Comparison of ENCODE assay signal across 26 cellular contexts in genomic region chr22:20604092-20604747, GRCh38.
"Had no signal": no experiment of that assay in that cellular context is flagged by ENCODE, and none has a peak within 500 bp of the region (broad histone marks: within the 10 kb centered on the region; RNA-seq: fewer than 3 reads in every experiment).

No MANE protein-coding gene starts in this region.

- FAIRE-seq: keratinocyte had no signal

- H3K4me1 ChIP-seq: left lung, right atrium auricular region, testis, transverse colon had no signal

- H3K27ac Mint-ChIP-seq: memory B cell; natural killer cell treated with Interleukin-12 subunit alpha and Interleukin-12 subunit beta and Interleukin-15 and Interleukin-18, amount 100 ng/mL, for 72 hours; progenitor cell of endocrine pancreas; stimulated activated memory B cell treated with anti-CD40 and anti-IgM and Interleukin-4, amounts not matched to agents 10 μg/mL and 1 μg/mL and 100 μg/mL, for 72 hours had no signal

- H3K27me3 Mint-ChIP-seq: naive thymus-derived CD4-positive, alpha-beta T cell; natural killer cell treated with Interleukin-12 subunit alpha and Interleukin-12 subunit beta and Interleukin-15 and Interleukin-18, amount 100 ng/mL, for 72 hours; stimulated activated naive CD8-positive, alpha-beta T cell treated with anti-CD3 and anti-CD28 coated beads, Interleukin-15, amount 100 ng/mL, for 72 hours had no signal

- H3K36me3 Mint-ChIP-seq: memory B cell; naive thymus-derived CD4-positive, alpha-beta T cell; natural killer cell treated with Interleukin-12 subunit alpha and Interleukin-12 subunit beta and Interleukin-15 and Interleukin-18, amount 100 ng/mL, for 72 hours; stimulated activated memory B cell treated with anti-CD40 and anti-IgM and Interleukin-4, amounts not matched to agents 10 μg/mL and 1 μg/mL and 100 μg/mL, for 72 hours had no signal

- H3K27ac ChIP-seq: left lung, ovary, right atrium auricular region, right lobe of liver, testis, thyroid gland, transverse colon, upper lobe of left lung had no signal

- H3K4me3 Mint-ChIP-seq: memory B cell; natural killer cell treated with Interleukin-12 subunit alpha and Interleukin-12 subunit beta and Interleukin-15 and Interleukin-18, amount 100 ng/mL, for 72 hours; stimulated activated memory B cell treated with anti-CD40 and anti-IgM and Interleukin-4, amounts not matched to agents 10 μg/mL and 1 μg/mL and 100 μg/mL, for 72 hours; stimulated activated naive CD8-positive, alpha-beta T cell treated with anti-CD3 and anti-CD28 coated beads, Interleukin-15, amount 100 ng/mL, for 72 hours had no signal

- DNase-seq: hippocampal formation; left colon; midbrain; mucosa of descending colon; naive thymus-derived CD4-positive, alpha-beta T cell; nucleus accumbens; ovary; right lobe of liver; stimulated activated CD4-positive, alpha-beta T cell treated with anti-CD3 and anti-CD28 coated beads, Interleukin-1b, Interleukin-23, amount 100 ng/mL, for 48 hours; stimulated activated CD4-positive, alpha-beta T cell treated with anti-CD3 and anti-CD28 coated beads, Interleukin-2, amount 100 ng/mL, for 48 hours; stimulated activated CD4-positive, alpha-beta T cell treated with anti-CD3 and anti-CD28 coated beads, Interleukin-4, amount 100 ng/mL, for 4 hours; stimulated activated CD8-positive, alpha-beta memory T cell treated with anti-CD3 and anti-CD28 coated beads, Interleukin-4, amount 100 ng/mL, for 48 hours; stimulated activated naive CD4-positive, alpha-beta T cell treated with Interleukin-2 at 50 U/mL for 16 hours; stimulated activated naive CD8-positive, alpha-beta T cell treated with anti-CD3 and anti-CD28 coated beads, Interleukin-15, amount 100 ng/mL, for 72 hours; testis; thyroid gland; transverse colon; upper lobe of left lung had no signal

- H3K27me3 ChIP-seq: left lung, ovary, right atrium auricular region, right lobe of liver, testis, thyroid gland, transverse colon, upper lobe of left lung had no signal

- H3K9me3 Mint-ChIP-seq: memory B cell; naive thymus-derived CD4-positive, alpha-beta T cell; natural killer cell treated with Interleukin-12 subunit alpha and Interleukin-12 subunit beta and Interleukin-15 and Interleukin-18, amount 100 ng/mL, for 72 hours; stimulated activated memory B cell treated with anti-CD40 and anti-IgM and Interleukin-4, amounts not matched to agents 10 μg/mL and 1 μg/mL and 100 μg/mL, for 72 hours; stimulated activated naive CD8-positive, alpha-beta T cell treated with anti-CD3 and anti-CD28 coated beads, Interleukin-15, amount 100 ng/mL, for 72 hours had no signal

- H3K9me3 ChIP-seq: left lung, mucosa of descending colon, ovary, right atrium auricular region, right lobe of liver, testis, thyroid gland, transverse colon, upper lobe of left lung had no signal

- H3K4me3 ChIP-seq: left lung, mucosa of descending colon, ovary, right atrium auricular region, right lobe of liver, smooth muscle cell, testis, thyroid gland, transverse colon, upper lobe of left lung had no signal

- ATAC-seq: left colon; left lung; mucosa of descending colon; naive thymus-derived CD4-positive, alpha-beta T cell; natural killer cell treated with Interleukin-12 subunit alpha and Interleukin-12 subunit beta and Interleukin-15 and Interleukin-18, amount 100 ng/mL, for 72 hours; right lobe of liver; stimulated activated memory B cell treated with anti-CD40 and anti-IgM and Interleukin-4, amounts not matched to agents 10 μg/mL and 1 μg/mL and 100 μg/mL, for 72 hours; stimulated activated naive CD8-positive, alpha-beta T cell treated with anti-CD3 and anti-CD28 coated beads, Interleukin-15, amount 100 ng/mL, for 72 hours had no signal

- H3K36me3 ChIP-seq: left lung, ovary, right atrium auricular region, right lobe of liver, thyroid gland, transverse colon, upper lobe of left lung had no signal
